Comparison of ENCODE assay signal across 1 cellular context in genomic region chr22:18170284-18170683, GRCh38. TPM values are rescaled to one million over a fixed set of nuclear protein-coding genes. Genes with fewer than 3 reads are reported as not detected.
"Had no signal": no experiment of that assay in that cellular context is flagged by ENCODE, and none has a peak within 500 bp of the region (broad histone marks: within the 10 kb centered on the region; RNA-seq: fewer than 3 reads in every experiment).

No MANE protein-coding gene starts in this region.

RNA-seq across cellular contexts. Expression of gene TUBA8, which starts 59.7 kb away (rescaled TPM):
- total RNA-seq: MCF 10A had no signal
